ENCODE assay signal across 35 cellular contexts in genomic region chr2:168172071-168172470, GRCh38.
"Had no signal": no experiment of that assay in that cellular context is flagged by ENCODE, and none has a peak within 500 bp of the region (broad histone marks: within the 10 kb centered on the region; RNA-seq: fewer than 3 reads in every experiment).

No MANE protein-coding gene starts in this region.

- H3K4me1 ChIP-seq: ascending aorta, body of pancreas, breast epithelium had no signal

- H3K4me3 ChIP-seq: ascending aorta, body of pancreas, breast epithelium, MG63 had no signal

- H3K27me3 ChIP-seq: ascending aorta, body of pancreas, breast epithelium, MG63 had no signal

- H3K36me3 ChIP-seq: ascending aorta, breast epithelium had no signal

- H3K9me3 Mint-ChIP-seq: activated CD4-positive, alpha-beta memory T cell treated with anti-CD3 and anti-CD28 coated beads, Interleukin-2, amount 10 ng/mL, durations not matched to agents 7 days and 5 days; activated naive CD4-positive, alpha-beta T cell treated with anti-CD3 and anti-CD28 coated beads, Interleukin-2, amount 50 U/mL, for 24 hours; activated naive CD8-positive, alpha-beta T cell treated with anti-CD3 and anti-CD28 coated beads, Interleukin-2, amount 10 ng/mL, durations not matched to agents 7 days and 5 days; IgD-negative memory B cell had no signal

- DNase-seq: activated CD4-positive, alpha-beta memory T cell treated with anti-CD3 and anti-CD28 coated beads, Interleukin-2, amount 10 ng/mL, durations not matched to agents 7 days and 5 days; activated CD4-positive, alpha-beta T cell treated with anti-CD3 and anti-CD28 coated beads for 1 hour; activated CD4-positive, alpha-beta T cell treated with anti-CD3 and anti-CD28 coated beads for 48 hours; activated CD4-positive, CD25-positive, alpha-beta regulatory T cell; activated CD8-positive, alpha-beta memory T cell treated with anti-CD3 and anti-CD28 coated beads for 24 hours; activated CD8-positive, alpha-beta memory T cell treated with anti-CD3 and anti-CD28 coated beads, Interleukin-2, amount 10 ng/mL, durations not matched to agents 7 days and 5 days; activated CD8-positive, alpha-beta memory T cell treated with anti-CD3 and anti-CD28 coated beads, Interleukin-2, amount 50 U/mL, for 48 hours; activated effector memory CD4-positive, alpha-beta T cell treated with Interleukin-2 at 50 U/mL for 16 hours; activated naive CD4-positive, alpha-beta T cell; activated naive CD8-positive, alpha-beta T cell treated with anti-CD3 and anti-CD28 coated beads, Interleukin-2, amount 10 ng/mL, durations not matched to agents 7 days and 5 days; activated T-cell treated with anti-CD3 and anti-CD28 coated beads, Interleukin-2, amount 50 U/mL, for 48 hours; amygdala; body of pancreas; central memory CD4-positive, alpha-beta T cell; Kasumi-1; KG1; MG63; NCI-H1048; NCI-H1105 treated with DMSO at 0.1 percent for 48 hours; NCI-H1436; NCI-H1694; NCI-H1930; NCI-H2081 treated with DMSO at 0.1 percent for 48 hours; NCI-H345; NCI-H524 treated with DMSO at 0.1 percent for 48 hours; SW 1271; T-helper 1 cell; T-helper 2 cell; T-helper 9 cell had no signal

- H3K9me3 ChIP-seq: ascending aorta, body of pancreas, breast epithelium, MG63 had no signal

- ATAC-seq: activated CD8-positive, alpha-beta memory T cell treated with anti-CD3 and anti-CD28 coated beads, Interleukin-2, amount 10 ng/mL, durations not matched to agents 7 days and 5 days; body of pancreas; Panc1 had no signal

- H3K27ac Mint-ChIP-seq: activated CD4-positive, alpha-beta memory T cell treated with anti-CD3 and anti-CD28 coated beads, Interleukin-2, amount 10 ng/mL, durations not matched to agents 7 days and 5 days; activated CD8-positive, alpha-beta memory T cell treated with anti-CD3 and anti-CD28 coated beads, Interleukin-2, amount 10 ng/mL, durations not matched to agents 7 days and 5 days; activated naive CD4-positive, alpha-beta T cell treated with anti-CD3 and anti-CD28 coated beads, Interleukin-2, amount 50 U/mL, for 24 hours; activated naive CD8-positive, alpha-beta T cell treated with anti-CD3 and anti-CD28 coated beads, Interleukin-2, amount 10 ng/mL, durations not matched to agents 7 days and 5 days; IgD-negative memory B cell had no signal

- H3K27ac ChIP-seq: ascending aorta, body of pancreas, breast epithelium, VCaP had no signal

- H3K27me3 Mint-ChIP-seq: activated CD4-positive, alpha-beta memory T cell treated with anti-CD3 and anti-CD28 coated beads, Interleukin-2, amount 10 ng/mL, durations not matched to agents 7 days and 5 days; activated CD8-positive, alpha-beta memory T cell treated with anti-CD3 and anti-CD28 coated beads, Interleukin-2, amount 10 ng/mL, durations not matched to agents 7 days and 5 days; activated naive CD4-positive, alpha-beta T cell treated with anti-CD3 and anti-CD28 coated beads, Interleukin-2, amount 50 U/mL, for 24 hours; activated naive CD8-positive, alpha-beta T cell treated with anti-CD3 and anti-CD28 coated beads, Interleukin-2, amount 10 ng/mL, durations not matched to agents 7 days and 5 days; IgD-negative memory B cell had no signal

- H3K4me3 Mint-ChIP-seq: activated CD4-positive, alpha-beta memory T cell treated with anti-CD3 and anti-CD28 coated beads, Interleukin-2, amount 10 ng/mL, durations not matched to agents 7 days and 5 days; activated CD8-positive, alpha-beta memory T cell treated with anti-CD3 and anti-CD28 coated beads, Interleukin-2, amount 10 ng/mL, durations not matched to agents 7 days and 5 days; activated naive CD4-positive, alpha-beta T cell treated with anti-CD3 and anti-CD28 coated beads, Interleukin-2, amount 50 U/mL, for 24 hours; activated naive CD8-positive, alpha-beta T cell treated with anti-CD3 and anti-CD28 coated beads, Interleukin-2, amount 10 ng/mL, durations not matched to agents 7 days and 5 days; IgD-negative memory B cell had no signal
